In genomic region chr18:11533942-11534496, GRCh38 we compare ENCODE assay signal across 1 cellular context.
TF ChIP-seq lines count a peak whose summit lies in the region.

No MANE protein-coding gene starts in this region.

TF ChIP-seq in GM23338, 12 proteins besides CTCF, POLR2A, EP300 and RAD21 (continued from another document):
- no peak for TF ChIP-seq ZNF462 (CRISPR knock-in tag; IDR thresholded peaks at IDR 0.05)
